Comparison of ENCODE assay signal across 14 cellular contexts in genomic region chr1:51794868-51795267, GRCh38.
"Had no signal": no experiment of that assay in that cellular context is flagged by ENCODE, and none has a peak within 500 bp of the region (broad histone marks: within the 10 kb centered on the region; RNA-seq: fewer than 3 reads in every experiment).

No MANE protein-coding gene starts in this region.

- H3K4me3 Mint-ChIP-seq: activated CD8-positive, alpha-beta memory T cell treated with anti-CD3 and anti-CD28 coated beads, Interleukin-2, amount 10 ng/mL, durations not matched to agents 7 days and 5 days; nephron progenitor cell had no signal

- H3K4me3 ChIP-seq: cardiac muscle cell had no signal

- DNase-seq: activated CD8-positive, alpha-beta memory T cell treated with anti-CD3 and anti-CD28 coated beads, Interleukin-2, amount 10 ng/mL, durations not matched to agents 7 days and 5 days; activated naive CD4-positive, alpha-beta T cell; cortex of kidney; effector memory CD4-positive, alpha-beta T cell; erythroblast; hippocampal formation; nephron progenitor cell; stimulated activated CD4-positive, alpha-beta T cell treated with anti-CD3 and anti-CD28 coated beads, Interleukin-15, amount 100 ng/mL, for 24 hours; stimulated activated CD4-positive, alpha-beta T cell treated with anti-CD3 and anti-CD28 coated beads, Interleukin-4, amount 100 ng/mL, for 24 hours; T-helper 2 cell had no signal

- ATAC-seq: activated CD8-positive, alpha-beta memory T cell treated with anti-CD3 and anti-CD28 coated beads, Interleukin-2, amount 10 ng/mL, durations not matched to agents 7 days and 5 days had no signal

- H3K27ac Mint-ChIP-seq: activated CD8-positive, alpha-beta memory T cell treated with anti-CD3 and anti-CD28 coated beads, Interleukin-2, amount 10 ng/mL, durations not matched to agents 7 days and 5 days had no signal

- H3K27ac ChIP-seq: cardiac muscle cell had no signal

- FAIRE-seq: astrocyte, TTC549, urothelium cell line had no signal

- H3K27me3 ChIP-seq: cardiac muscle cell had no signal

- H3K9me3 Mint-ChIP-seq: nephron progenitor cell had no signal

- H3K27me3 Mint-ChIP-seq: activated CD8-positive, alpha-beta memory T cell treated with anti-CD3 and anti-CD28 coated beads, Interleukin-2, amount 10 ng/mL, durations not matched to agents 7 days and 5 days had no signal
